ENCODE assay signal across 15 cellular contexts in the genomic region with DNA sequence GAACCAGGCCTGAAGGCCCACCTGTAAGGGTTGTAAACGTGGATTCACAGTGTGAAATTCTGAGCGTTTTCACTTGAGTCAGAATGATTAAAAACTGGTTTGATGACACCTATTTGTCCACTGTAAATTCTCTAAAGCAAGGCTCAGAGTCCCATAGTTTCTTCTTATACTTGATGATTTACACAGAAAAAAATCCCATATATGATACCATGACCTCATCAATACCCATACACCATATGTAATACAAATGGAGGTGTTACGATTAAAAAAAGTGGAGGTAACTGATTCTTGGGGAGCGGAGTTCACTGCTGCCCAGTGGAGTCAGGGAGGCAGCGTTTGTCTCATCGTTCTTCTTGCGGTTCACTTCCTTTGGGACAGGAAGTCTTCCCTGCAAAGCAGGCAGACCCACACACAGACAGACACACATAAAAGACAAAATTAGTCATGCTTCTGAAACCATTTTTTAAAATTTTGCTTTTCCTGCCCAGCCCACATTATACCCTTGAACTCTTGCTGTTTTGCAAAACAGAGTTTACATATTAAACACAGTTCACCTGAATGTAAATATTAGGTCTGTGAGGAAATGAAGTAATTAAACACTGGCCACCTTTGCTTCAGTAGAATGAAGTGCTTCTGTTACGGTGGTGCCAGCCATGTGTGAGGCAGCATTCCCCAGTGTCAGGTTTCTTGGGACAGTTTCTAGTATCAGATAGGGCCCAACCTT. TPM values are rescaled to one million over a fixed set of nuclear protein-coding genes. Genes with fewer than 3 reads are reported as not detected.
A peak's percentile ranks its signal among the peaks of the same experiment; 100 is the strongest.
DNase-seq lines count a peak whose midpoint lies in the region; ATAC-seq and TF ChIP-seq lines count a peak whose summit lies in the region.
"Had no signal": no experiment of that assay in that cellular context is flagged by ENCODE, and none has a peak within 500 bp of the region (broad histone marks: within the 10 kb centered on the region; RNA-seq: fewer than 3 reads in every experiment).

No MANE protein-coding gene starts in this region.

- no peak overlapping the region for H3K4me3 Mint-ChIP-seq in stimulated activated naive CD8-positive, alpha-beta T cell treated with anti-CD3 and anti-CD28 coated beads, Interleukin-15, amount 100 ng/mL, for 72 hours
- no peak overlapping the region for H3K4me3 Mint-ChIP-seq in chondrocyte (ENCODE audit: unreplicated experiment)
- H3K4me3 Mint-ChIP-seq: activated B cell treated with CpG ODN at 0.5 μM for 24 hours, mesothelial cell of epicardium, T-cell had no signal

- H3K27me3 Mint-ChIP-seq in stimulated activated naive CD8-positive, alpha-beta T cell treated with anti-CD3 and anti-CD28 coated beads, Interleukin-15, amount 100 ng/mL, for 72 hours = no peaks in the 10 kb centered on the region
- no peaks in the 10 kb centered on the region for H3K27me3 Mint-ChIP-seq in chondrocyte (ENCODE audit: low read depth)
- H3K27me3 Mint-ChIP-seq: activated B cell treated with CpG ODN at 0.5 μM for 24 hours had no signal

- H3K27ac Mint-ChIP-seq in stimulated activated naive CD8-positive, alpha-beta T cell treated with anti-CD3 and anti-CD28 coated beads, Interleukin-15, amount 100 ng/mL, for 72 hours = peak overlapping the region in 1 of 2 donors; percentile 87
- H3K27ac Mint-ChIP-seq in chondrocyte (ENCODE audit: unreplicated experiment) = peak overlapping the region; percentile 77
- H3K27ac Mint-ChIP-seq: activated B cell treated with CpG ODN at 0.5 μM for 24 hours, T-cell had no signal

- TF ChIP-seq CTCF in chondrocyte (IDR thresholded peaks at IDR 0.05) = no peak

- peaks cover 67% of the 10 kb centered on the region for H3K36me3 Mint-ChIP-seq in chondrocyte (ENCODE audit: low read depth)
- H3K36me3 Mint-ChIP-seq: T-cell had no signal

- H3K9me3 Mint-ChIP-seq in stimulated activated naive CD8-positive, alpha-beta T cell treated with anti-CD3 and anti-CD28 coated beads, Interleukin-15, amount 100 ng/mL, for 72 hours = no peaks in the 10 kb centered on the region
- H3K9me3 Mint-ChIP-seq in chondrocyte (ENCODE audit: low read depth) = no peaks in the 10 kb centered on the region
- H3K9me3 Mint-ChIP-seq: activated B cell treated with CpG ODN at 0.5 μM for 24 hours, T-cell had no signal

- DNase-seq in stimulated activated naive CD8-positive, alpha-beta T cell treated with anti-CD3 and anti-CD28 coated beads, Interleukin-15, amount 100 ng/mL, for 72 hours = peak in 1 of 2 donors; percentile 10
- no peak for DNase-seq in stimulated activated naive CD8-positive, alpha-beta T cell treated with anti-CD3 and anti-CD28 coated beads, Interleukin-15, Interleukin-2, amounts not matched to agents 100 U/mL and 50 U/mL, for 24 hours
- peak; percentile 75 for DNase-seq in NCI-H2029 (lab: John Stamatoyannopoulos, UW)
- no peak for DNase-seq in chondrocyte (ENCODE audit: low spot score)
- DNase-seq in NCI-H524 (lab: John Stamatoyannopoulos, UW) = no peak
- no peak for DNase-seq in NCI-H1092 (lab: John Stamatoyannopoulos, UW)
- DNase-seq: activated B cell treated with CpG ODN at 0.5 μM for 24 hours; DMS153; KBM-7; NCI-H1105 treated with DMSO at 0.1 percent for 48 hours; stimulated activated naive CD4-positive, alpha-beta T cell; T-cell had no signal

- peaks cover 30% of the 10 kb centered on the region for H3K4me1 Mint-ChIP-seq in stimulated activated naive CD8-positive, alpha-beta T cell treated with anti-CD3 and anti-CD28 coated beads, Interleukin-15, amount 100 ng/mL, for 72 hours
- peaks cover 56% of the 10 kb centered on the region for H3K4me1 Mint-ChIP-seq in chondrocyte (ENCODE audit: low read depth)
- H3K4me1 Mint-ChIP-seq: activated B cell treated with CpG ODN at 0.5 μM for 24 hours had no signal

- peak; percentile 58 for ATAC-seq in stimulated activated naive CD8-positive, alpha-beta T cell treated with anti-CD3 and anti-CD28 coated beads, Interleukin-15, amount 100 ng/mL, for 72 hours
- no peak for ATAC-seq in stimulated activated naive CD8-positive, alpha-beta T cell treated with anti-CD3 and anti-CD28 coated beads, Interleukin-15, Interleukin-2, amounts not matched to agents 100 U/mL and 50 U/mL, for 24 hours
- ATAC-seq in GM21723 (IDR thresholded peaks at IDR 0.05; ENCODE audit: unreplicated experiment) = no peak
- no peak for ATAC-seq in HG03457 (IDR thresholded peaks at IDR 0.05; ENCODE audit: unreplicated experiment)
- ATAC-seq: T-cell had no signal

RNA-seq across cellular contexts. Expression of a gene that starts 26.2 kb away (rescaled TPM):
- 595 to 1,006 TPM (median 987 TPM) in 3 replicates for total RNA-seq in chondrocyte
